Comparison of ENCODE assay signal across 8 cellular contexts in genomic region chr16:4529085-4530060, GRCh38. TPM values are rescaled to one million over a fixed set of nuclear protein-coding genes. Genes with fewer than 3 reads are reported as not detected.
DNase-seq lines count a peak whose midpoint lies in the region; ATAC-seq and TF ChIP-seq lines count a peak whose summit lies in the region.

No MANE protein-coding gene starts in this region.

- H3K4me1 ChIP-seq in trophoblast cell (ENCODE audit: control insufficient read depth in 1 of 2, insufficient read depth in 2 of 2, low read length in 2 of 2): peaks cover 10 to 12% of the 10 kb centered on the region in 2 experiments
- H3K4me1 ChIP-seq in effector memory CD4-positive, alpha-beta T cell (ENCODE audit: control insufficient read depth, insufficient read depth, low read length, poor library complexity, severe bottlenecking): peaks cover 4% of the 10 kb centered on the region

- no peak overlapping the region for H3K9ac ChIP-seq in trophoblast cell (ENCODE audit: low read length)

- H3K79me2 ChIP-seq in trophoblast cell (ENCODE audit: control insufficient read depth, insufficient read depth, low read length, poor library complexity): no peaks in the 10 kb centered on the region

- H4K12ac ChIP-seq in trophoblast cell (ENCODE audit: low read depth, low read length): peak overlapping the region; percentile 22

- H2AK5ac ChIP-seq in trophoblast cell (ENCODE audit: low read length): no peak overlapping the region

- no peak overlapping the region for H2BK120ac ChIP-seq in trophoblast cell (ENCODE audit: insufficient read depth, low read length, poor library complexity)

- peaks cover 0 to 2% of the 10 kb centered on the region in 2 experiments for H3K36me3 ChIP-seq in trophoblast cell (ENCODE audit: control insufficient read depth in 1 of 2, insufficient read depth in 2 of 2, low read length in 2 of 2)
- H3K36me3 ChIP-seq in effector memory CD4-positive, alpha-beta T cell (ENCODE audit: control insufficient read depth, insufficient read depth, low read length): no peaks in the 10 kb centered on the region

- intact Hi-C loops in dorsolateral prefrontal cortex (cut with DNase I): loop anchor here in 1 of 2 donors (10.0 kb wide), 1 partner anchor 545 kb away; the partner anchor contains the start of gene ALG1

- ATAC-seq in GM18517 (IDR thresholded peaks at IDR 0.05; ENCODE audit: unreplicated experiment) (peak; percentile 53), GM21390 (IDR thresholded peaks at IDR 0.05; ENCODE audit: unreplicated experiment) (no peak)

- no CpG with 5 or more reads among the region's 16 CpGs for WGBS in trophoblast cell (ENCODE audit: extremely low coverage, insufficient coverage, insufficient read length)

- H3K4me2 ChIP-seq in trophoblast cell (ENCODE audit: low read length): peak overlapping the region; percentile 1

- H2BK12ac ChIP-seq in trophoblast cell (ENCODE audit: low read length): no peak overlapping the region

- H3K4me3 ChIP-seq in dorsolateral prefrontal cortex (no peak overlapping the region), trophoblast cell (ENCODE audit: low read depth, low read length) (no peak overlapping the region)
- no peak overlapping the region for H3K4me3 ChIP-seq in effector memory CD4-positive, alpha-beta T cell (ENCODE audit: insufficient read depth, low read depth, low read length, poor library complexity, severe bottlenecking)

- H4K8ac ChIP-seq in trophoblast cell (ENCODE audit: low read depth, low read length): no peak overlapping the region

- peak overlapping the region; percentile 17 for H3K14ac ChIP-seq in trophoblast cell (ENCODE audit: low read length)

- H3K23ac ChIP-seq in trophoblast cell (ENCODE audit: low read length): no peak overlapping the region

- no peak overlapping the region for H3K18ac ChIP-seq in trophoblast cell (ENCODE audit: low read length)

- H2AFZ ChIP-seq in trophoblast cell (ENCODE audit: insufficient read depth, low read length, poor library complexity): no peak overlapping the region

- H3K27ac ChIP-seq in dorsolateral prefrontal cortex (peak overlapping the region in 45 of 59 donors; percentile 1 to 79 (median 47)), trophoblast cell (ENCODE audit: low read depth, low read length) (peak overlapping the region; percentile 10)
- H3K27ac ChIP-seq in effector memory CD4-positive, alpha-beta T cell (ENCODE audit: insufficient read depth, low read length, poor library complexity, severe bottlenecking): no peak overlapping the region

- peak; percentile 22 for DNase-seq in NCI-H2227 (lab: John Stamatoyannopoulos, UW; ENCODE audit: unreplicated experiment)
- DNase-seq in dorsolateral prefrontal cortex: no peak
- no peak for DNase-seq in trophoblast cell
- no peak for DNase-seq in NCI-H1092 (lab: John Stamatoyannopoulos, UW)
- no peak for DNase-seq in superior temporal gyrus (ENCODE audit: extremely low spot score)
- DNase-seq in effector memory CD4-positive, alpha-beta T cell: no peak

- TF ChIP-seq CTCF in dorsolateral prefrontal cortex (IDR thresholded peaks at IDR 0.05 in 54 of 56, conservative IDR thresholded peaks at IDR 0.05 in 2 of 56; ENCODE audit: low read depth in 1 of 56, partially characterized antibody in 56 of 56): no peak

- H3K27me3 ChIP-seq in dorsolateral prefrontal cortex (no peaks in the 10 kb centered on the region), trophoblast cell (ENCODE audit: insufficient read depth, low read length) (no peaks in the 10 kb centered on the region)
- H3K27me3 ChIP-seq in effector memory CD4-positive, alpha-beta T cell (replicated peaks; ENCODE audit: control insufficient read depth, insufficient read depth, low read length, poor library complexity, severe bottlenecking): no peaks in the 10 kb centered on the region

- H2BK5ac ChIP-seq in trophoblast cell (ENCODE audit: low read depth, low read length, poor library complexity): peak overlapping the region; percentile 5

- peak overlapping the region; percentile 3 for H4K91ac ChIP-seq in trophoblast cell (ENCODE audit: low read depth, low read length)

- H3K4ac ChIP-seq in trophoblast cell (ENCODE audit: low read depth, low read length): no peak overlapping the region

- no peaks in the 10 kb centered on the region for H3K9me3 ChIP-seq in trophoblast cell (ENCODE audit: insufficient read depth, low read depth, low read length)
- no peaks in the 10 kb centered on the region for H3K9me3 ChIP-seq in effector memory CD4-positive, alpha-beta T cell (ENCODE audit: control insufficient read depth, low read length)

- peaks cover 2% of the 10 kb centered on the region for H3K79me1 ChIP-seq in trophoblast cell (ENCODE audit: low read length)

RNA-seq across cellular contexts. Expression of gene CDIP1, which starts 9.2 kb away (rescaled TPM):
- 100 to 1,000 TPM; 100 to 237 (median 186) TPM for total RNA-seq in dorsolateral prefrontal cortex
- 11.1 and 11.9 TPM in 2 replicates for polyA plus RNA-seq in trophoblast cell (2013)

RNA-seq across cellular contexts. Expression of gene C16orf96, which starts 26.8 kb away (rescaled TPM):
- total RNA-seq in dorsolateral prefrontal cortex: 1 to 10 TPM in 59 of 120 experiments, under 1 TPM in 61; 0.30 to 2.0 (median 1.00) TPM
- 0.10 and 0.12 TPM in 2 replicates for polyA plus RNA-seq in trophoblast cell (2013)

RNA-seq across cellular contexts. Expression of gene HMOX2, which starts 53.2 kb away (rescaled TPM):
- total RNA-seq in dorsolateral prefrontal cortex: 100 to 1,000 TPM in 32 of 120 experiments, 10 to 100 TPM in 88; 41.9 to 120 (median 90.5) TPM
- 31.1 and 32.4 TPM in 2 replicates for polyA plus RNA-seq in trophoblast cell (2013)

RNA-seq across cellular contexts. Expression of gene NMRAL1, which starts 54.9 kb away (rescaled TPM):
- 10 to 100 TPM; 28.4 to 78.4 (median 55.8) TPM for total RNA-seq in dorsolateral prefrontal cortex
- polyA plus RNA-seq in trophoblast cell (2013): 55.3 and 56.9 TPM in 2 replicates
